In the genomic region with DNA sequence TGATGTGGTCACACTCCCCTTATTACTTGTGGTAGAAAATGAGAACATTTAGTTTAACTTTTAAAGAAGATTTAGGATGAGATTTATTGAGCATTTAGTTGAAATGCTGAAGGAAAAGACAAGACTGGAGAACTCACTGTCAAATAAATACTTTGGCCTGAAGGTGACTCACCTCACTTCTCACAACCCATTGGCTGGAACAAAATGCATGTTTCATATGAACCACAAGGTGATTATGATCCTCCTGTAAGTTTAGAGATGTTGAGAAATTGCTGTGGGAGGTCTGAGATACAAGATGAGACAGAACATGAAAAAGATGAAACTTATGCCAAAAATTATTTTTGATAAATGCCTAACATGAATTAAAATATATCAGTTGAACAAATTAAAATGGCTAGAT, we compare ENCODE assay signal across 31 cellular contexts.
"Had no signal": no experiment of that assay in that cellular context is flagged by ENCODE, and none has a peak within 500 bp of the region (broad histone marks: within the 10 kb centered on the region; RNA-seq: fewer than 3 reads in every experiment).

No MANE protein-coding gene starts in this region.

- H3K4me1 ChIP-seq: body of pancreas, gastroesophageal sphincter, prostate gland had no signal

- H3K4me3 ChIP-seq: body of pancreas, cardiac muscle cell, coronary artery, dorsolateral prefrontal cortex, gastroesophageal sphincter, hepatocyte, ovary, prostate gland, skin epidermis, thoracic aorta had no signal

- H3K4me3 Mint-ChIP-seq: activated B cell treated with CpG ODN at 0.5 μM for 24 hours; activated CD4-positive, alpha-beta memory T cell treated with anti-CD3 and anti-CD28 coated beads for 36 hours; activated naive CD4-positive, alpha-beta T cell treated with anti-CD3 and anti-CD28 coated beads, Interleukin-2, amount 50 U/mL, for 24 hours; activated T-cell treated with anti-CD3 and anti-CD28 coated beads, Interleukin-2, amount 50 U/mL, for 4 hours; activated T-helper 17 cell treated with anti-CD3 and anti-CD28 coated beads, Interleukin-2, amount 50 U/mL, for 72 hours; memory B cell; naive thymus-derived CD4-positive, alpha-beta T cell; stimulated activated effector memory CD8-positive, alpha-beta T cell treated with anti-CD3 and anti-CD28 coated beads, Interleukin-12 subunit alpha, Interleukin-12 subunit beta, amount 100 ng/mL, for 72 hours; stimulated activated naive CD8-positive, alpha-beta T cell treated with anti-CD3 and anti-CD28 coated beads, Interleukin-15, Interleukin-2, amounts not matched to agents 100 ng/mL and 50 ng/mL, for 24 hours; T-helper 2 cell treated with Interferon-gamma antibody and Interleukin-4, amounts not matched to agents 5 μg/mL and 100 μg/mL, for 36 hours had no signal

- H3K27me3 ChIP-seq: body of pancreas, cardiac muscle cell, dorsolateral prefrontal cortex, gastroesophageal sphincter, hepatocyte, ovary had no signal

- H3K27me3 Mint-ChIP-seq: activated B cell treated with CpG ODN at 0.5 μM for 24 hours; activated CD4-positive, alpha-beta memory T cell treated with anti-CD3 and anti-CD28 coated beads for 36 hours; activated naive CD4-positive, alpha-beta T cell treated with anti-CD3 and anti-CD28 coated beads, Interleukin-2, amount 50 U/mL, for 24 hours; activated T-helper 17 cell treated with anti-CD3 and anti-CD28 coated beads, Interleukin-2, amount 50 U/mL, for 72 hours; memory B cell; stimulated activated naive CD8-positive, alpha-beta T cell treated with anti-CD3 and anti-CD28 coated beads, Interleukin-15, Interleukin-2, amounts not matched to agents 100 ng/mL and 50 ng/mL, for 24 hours had no signal

- H3K36me3 ChIP-seq: cardiac muscle cell, gastroesophageal sphincter, ovary, prostate gland, thoracic aorta had no signal

- H3K36me3 Mint-ChIP-seq: activated CD4-positive, alpha-beta memory T cell treated with anti-CD3 and anti-CD28 coated beads for 36 hours; activated naive CD4-positive, alpha-beta T cell treated with anti-CD3 and anti-CD28 coated beads, Interleukin-2, amount 50 U/mL, for 24 hours; memory B cell; naive thymus-derived CD4-positive, alpha-beta T cell; stimulated activated effector memory CD8-positive, alpha-beta T cell treated with anti-CD3 and anti-CD28 coated beads, Interleukin-12 subunit alpha, Interleukin-12 subunit beta, amount 100 ng/mL, for 72 hours had no signal

- H3K27ac Mint-ChIP-seq: activated B cell treated with CpG ODN at 0.5 μM for 24 hours; activated CD4-positive, alpha-beta memory T cell treated with anti-CD3 and anti-CD28 coated beads for 36 hours; activated naive CD4-positive, alpha-beta T cell treated with anti-CD3 and anti-CD28 coated beads, Interleukin-2, amount 50 U/mL, for 24 hours; activated T-helper 17 cell treated with anti-CD3 and anti-CD28 coated beads, Interleukin-2, amount 50 U/mL, for 72 hours; memory B cell; naive thymus-derived CD4-positive, alpha-beta T cell; stimulated activated effector memory CD8-positive, alpha-beta T cell treated with anti-CD3 and anti-CD28 coated beads, Interleukin-12 subunit alpha, Interleukin-12 subunit beta, amount 100 ng/mL, for 72 hours; stimulated activated naive CD8-positive, alpha-beta T cell treated with anti-CD3 and anti-CD28 coated beads, Interleukin-15, Interleukin-2, amounts not matched to agents 100 ng/mL and 50 ng/mL, for 24 hours; T-helper 2 cell treated with Interferon-gamma antibody and Interleukin-4, amounts not matched to agents 5 μg/mL and 100 μg/mL, for 36 hours had no signal

- H3K9me3 Mint-ChIP-seq: activated naive CD4-positive, alpha-beta T cell treated with anti-CD3 and anti-CD28 coated beads, Interleukin-2, amount 50 U/mL, for 24 hours; activated T-cell treated with anti-CD3 and anti-CD28 coated beads, Interleukin-2, amount 50 U/mL, for 4 hours; activated T-helper 17 cell treated with anti-CD3 and anti-CD28 coated beads, Interleukin-2, amount 50 U/mL, for 72 hours; stimulated activated naive CD8-positive, alpha-beta T cell treated with anti-CD3 and anti-CD28 coated beads, Interleukin-15, Interleukin-2, amounts not matched to agents 100 ng/mL and 50 ng/mL, for 24 hours; T-helper 2 cell treated with Interferon-gamma antibody and Interleukin-4, amounts not matched to agents 5 μg/mL and 100 μg/mL, for 36 hours had no signal

- DNase-seq: activated B cell treated with CpG ODN at 0.5 μM for 24 hours; activated CD4-positive, alpha-beta memory T cell treated with anti-CD3 and anti-CD28 coated beads for 36 hours; activated CD4-positive, alpha-beta T cell treated with anti-CD3 and anti-CD28 coated beads for 4 hours; activated gamma-delta T cell treated with Interleukin-2 at 50 U/mL for 16 hours; activated T-cell treated with anti-CD3 and anti-CD28 coated beads, Interleukin-2, amount 50 U/mL, for 4 hours; anterior cingulate cortex; body of pancreas; cerebellar nuclear complex; dorsolateral prefrontal cortex; effector memory CD4-positive, alpha-beta T cell; left colon; midbrain; naive thymus-derived CD4-positive, alpha-beta T cell; ovary; retina; stimulated activated CD4-positive, alpha-beta T cell treated with anti-CD3 and anti-CD28 coated beads, Interleukin-4, amount 100 ng/mL, for 24 hours; trophoblast cell had no signal

- H3K27ac ChIP-seq: body of pancreas, cardiac muscle cell, coronary artery, dorsolateral prefrontal cortex, gastroesophageal sphincter, hepatocyte, ovary, prostate gland, skin epidermis, thoracic aorta had no signal

- H3K9me3 ChIP-seq: body of pancreas, gastroesophageal sphincter, ovary, prostate gland, thoracic aorta had no signal

- ATAC-seq: activated T-cell treated with anti-CD3 and anti-CD28 coated beads, Interleukin-2, amount 50 U/mL, for 4 hours; activated T-helper 17 cell treated with anti-CD3 and anti-CD28 coated beads, Interleukin-2, amount 50 U/mL, for 72 hours; body of pancreas; gastroesophageal sphincter; left colon; naive thymus-derived CD4-positive, alpha-beta T cell; sciatic nerve; stimulated activated effector memory CD8-positive, alpha-beta T cell treated with anti-CD3 and anti-CD28 coated beads, Interleukin-12 subunit alpha, Interleukin-12 subunit beta, amount 100 ng/mL, for 72 hours had no signal

- H3K4me1 Mint-ChIP-seq: activated B cell treated with CpG ODN at 0.5 μM for 24 hours; activated naive CD4-positive, alpha-beta T cell treated with anti-CD3 and anti-CD28 coated beads, Interleukin-2, amount 50 U/mL, for 24 hours; activated T-helper 17 cell treated with anti-CD3 and anti-CD28 coated beads, Interleukin-2, amount 50 U/mL, for 72 hours; memory B cell; naive thymus-derived CD4-positive, alpha-beta T cell; stimulated activated effector memory CD8-positive, alpha-beta T cell treated with anti-CD3 and anti-CD28 coated beads, Interleukin-12 subunit alpha, Interleukin-12 subunit beta, amount 100 ng/mL, for 72 hours had no signal
